23 cellular contexts compared by ENCODE assay signal in genomic region chr12:124337628-124338027, GRCh38. TPM values are rescaled to one million over a fixed set of nuclear protein-coding genes. Genes with fewer than 3 reads are reported as not detected.
"Had no signal": no experiment of that assay in that cellular context is flagged by ENCODE, and none has a peak within 500 bp of the region (broad histone marks: within the 10 kb centered on the region; RNA-seq: fewer than 3 reads in every experiment).

No MANE protein-coding gene starts in this region.

- ATAC-seq: esophagus mucosa, sciatic nerve, T-cell had no signal

- H3K27me3 ChIP-seq: cardiac muscle cell, vagina had no signal

- H3K4me3 Mint-ChIP-seq: activated naive CD8-positive, alpha-beta T cell treated with anti-CD3 and anti-CD28 coated beads, Interleukin-2, amount 10 ng/mL, durations not matched to agents 7 days and 5 days; activated T-cell treated with anti-CD3 and anti-CD28 coated beads, Interleukin-2, amount 50 U/mL, for 24 hours; activated T-helper 17 cell treated with anti-CD3 and anti-CD28 coated beads, Interleukin-2, amount 50 U/mL, for 72 hours; dendritic cell treated with granulocyte-macrophage colony-stimulating factor and Interleukin-4, amounts not matched to agents 40 ng/mL and 50 ng/mL, for 4 days; memory B cell; nephron; T-cell; type B pancreatic cell had no signal

- DNase-seq: activated CD4-positive, alpha-beta T cell treated with anti-CD3 and anti-CD28 coated beads for 1 hour; activated CD4-positive, alpha-beta T cell treated with anti-CD3 and anti-CD28 coated beads, Interleukin-2, amount 50 U/mL, for 4 hours; activated CD8-positive, alpha-beta memory T cell treated with anti-CD3 and anti-CD28 coated beads for 24 hours; activated CD8-positive, alpha-beta memory T cell treated with anti-CD3 and anti-CD28 coated beads, Interleukin-2, amount 50 U/mL, for 4 hours; activated naive CD8-positive, alpha-beta T cell treated with anti-CD3 and anti-CD28 coated beads, Interleukin-2, amount 10 ng/mL, durations not matched to agents 7 days and 5 days; activated T-cell treated with anti-CD3 and anti-CD28 coated beads, Interleukin-2, amount 50 U/mL, for 24 hours; effector CD8-positive, alpha-beta T cell; glutamatergic neuron; stimulated activated CD4-positive, alpha-beta T cell treated with anti-CD3 and anti-CD28 coated beads, Interleukin-15, amount 100 ng/mL, for 24 hours; stimulated activated naive CD4-positive, alpha-beta T cell treated with Interleukin-2 at 50 U/mL for 16 hours; T-cell; T-helper 9 cell had no signal

- H3K27ac ChIP-seq: cardiac muscle cell, thoracic aorta, vagina had no signal

- H3K4me1 Mint-ChIP-seq: activated naive CD8-positive, alpha-beta T cell treated with anti-CD3 and anti-CD28 coated beads, Interleukin-2, amount 10 ng/mL, durations not matched to agents 7 days and 5 days; activated T-helper 17 cell treated with anti-CD3 and anti-CD28 coated beads, Interleukin-2, amount 50 U/mL, for 72 hours; memory B cell; nephron; T-cell had no signal

- H3K4me2 ChIP-seq: smooth muscle cell had no signal

- H3K4me1 ChIP-seq: vagina had no signal

- H3K9me3 ChIP-seq: thoracic aorta, vagina had no signal

- H3K4me3 ChIP-seq: cardiac muscle cell, smooth muscle cell, thoracic aorta, vagina had no signal

- H3K9me3 Mint-ChIP-seq: activated naive CD8-positive, alpha-beta T cell treated with anti-CD3 and anti-CD28 coated beads, Interleukin-2, amount 10 ng/mL, durations not matched to agents 7 days and 5 days; activated T-cell treated with anti-CD3 and anti-CD28 coated beads, Interleukin-2, amount 50 U/mL, for 24 hours; activated T-helper 17 cell treated with anti-CD3 and anti-CD28 coated beads, Interleukin-2, amount 50 U/mL, for 72 hours; dendritic cell treated with granulocyte-macrophage colony-stimulating factor and Interleukin-4, amounts not matched to agents 40 ng/mL and 50 ng/mL, for 4 days; memory B cell; nephron; T-cell; type B pancreatic cell had no signal

- H3K27ac Mint-ChIP-seq: activated naive CD8-positive, alpha-beta T cell treated with anti-CD3 and anti-CD28 coated beads, Interleukin-2, amount 10 ng/mL, durations not matched to agents 7 days and 5 days; activated T-cell treated with anti-CD3 and anti-CD28 coated beads, Interleukin-2, amount 50 U/mL, for 24 hours; activated T-helper 17 cell treated with anti-CD3 and anti-CD28 coated beads, Interleukin-2, amount 50 U/mL, for 72 hours; dendritic cell treated with granulocyte-macrophage colony-stimulating factor and Interleukin-4, amounts not matched to agents 40 ng/mL and 50 ng/mL, for 4 days; memory B cell; nephron; T-cell; type B pancreatic cell had no signal

- H3K27me3 Mint-ChIP-seq: activated naive CD8-positive, alpha-beta T cell treated with anti-CD3 and anti-CD28 coated beads, Interleukin-2, amount 10 ng/mL, durations not matched to agents 7 days and 5 days; activated T-cell treated with anti-CD3 and anti-CD28 coated beads, Interleukin-2, amount 50 U/mL, for 24 hours; activated T-helper 17 cell treated with anti-CD3 and anti-CD28 coated beads, Interleukin-2, amount 50 U/mL, for 72 hours; dendritic cell treated with granulocyte-macrophage colony-stimulating factor and Interleukin-4, amounts not matched to agents 40 ng/mL and 50 ng/mL, for 4 days; memory B cell; T-cell; type B pancreatic cell had no signal

RNA-seq across cellular contexts. Expression of gene RFLNA, which starts 42.7 kb away (rescaled TPM):
- total RNA-seq: activated naive CD8-positive, alpha-beta T cell treated with anti-CD3 and anti-CD28 coated beads, Interleukin-2, amount 10 ng/mL, durations not matched to agents 7 days and 5 days; activated T-helper 17 cell treated with anti-CD3 and anti-CD28 coated beads, Interleukin-2, amount 50 U/mL, for 72 hours; esophagus mucosa; T-cell had no signal
